1 cellular context compared by ENCODE assay signal in the genomic region with DNA sequence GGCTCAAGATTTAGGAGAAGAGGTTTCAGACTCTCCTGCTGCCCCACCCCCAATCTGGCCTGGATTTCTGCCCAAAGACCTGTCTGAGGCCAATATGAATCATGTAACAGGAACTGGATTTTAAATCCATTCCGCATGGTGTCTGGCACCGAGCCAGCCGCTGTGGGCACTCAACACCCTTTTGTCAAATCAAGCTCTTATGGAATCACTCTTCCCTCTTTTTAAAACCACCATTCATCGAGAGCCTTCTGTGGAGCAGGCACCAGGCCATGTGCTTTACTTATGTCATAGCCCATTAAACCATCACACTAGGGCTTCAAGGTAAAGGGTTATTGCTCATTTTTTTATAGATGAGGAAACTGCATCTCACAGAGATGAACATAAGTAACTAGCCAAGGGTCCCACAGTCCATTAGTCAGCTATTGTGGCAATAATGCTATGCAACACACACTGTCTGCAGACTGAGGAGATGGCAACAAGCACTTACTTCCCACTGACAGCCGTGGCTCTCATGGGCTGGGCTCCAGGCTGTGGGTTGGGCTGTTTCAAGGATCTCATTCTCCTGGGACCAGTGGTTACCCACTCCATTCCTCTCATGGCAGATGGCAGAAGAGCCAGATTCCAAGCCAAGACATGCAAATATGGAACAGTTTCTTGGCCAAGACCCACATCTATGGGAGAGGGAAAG.
TF ChIP-seq lines count a peak whose summit lies in the region.

No MANE protein-coding gene starts in this region.

TF ChIP-seq in GM23338, 12 proteins besides CTCF, POLR2A, EP300 and RAD21 (continued from another document):
- TF ChIP-seq, protein P1, sequence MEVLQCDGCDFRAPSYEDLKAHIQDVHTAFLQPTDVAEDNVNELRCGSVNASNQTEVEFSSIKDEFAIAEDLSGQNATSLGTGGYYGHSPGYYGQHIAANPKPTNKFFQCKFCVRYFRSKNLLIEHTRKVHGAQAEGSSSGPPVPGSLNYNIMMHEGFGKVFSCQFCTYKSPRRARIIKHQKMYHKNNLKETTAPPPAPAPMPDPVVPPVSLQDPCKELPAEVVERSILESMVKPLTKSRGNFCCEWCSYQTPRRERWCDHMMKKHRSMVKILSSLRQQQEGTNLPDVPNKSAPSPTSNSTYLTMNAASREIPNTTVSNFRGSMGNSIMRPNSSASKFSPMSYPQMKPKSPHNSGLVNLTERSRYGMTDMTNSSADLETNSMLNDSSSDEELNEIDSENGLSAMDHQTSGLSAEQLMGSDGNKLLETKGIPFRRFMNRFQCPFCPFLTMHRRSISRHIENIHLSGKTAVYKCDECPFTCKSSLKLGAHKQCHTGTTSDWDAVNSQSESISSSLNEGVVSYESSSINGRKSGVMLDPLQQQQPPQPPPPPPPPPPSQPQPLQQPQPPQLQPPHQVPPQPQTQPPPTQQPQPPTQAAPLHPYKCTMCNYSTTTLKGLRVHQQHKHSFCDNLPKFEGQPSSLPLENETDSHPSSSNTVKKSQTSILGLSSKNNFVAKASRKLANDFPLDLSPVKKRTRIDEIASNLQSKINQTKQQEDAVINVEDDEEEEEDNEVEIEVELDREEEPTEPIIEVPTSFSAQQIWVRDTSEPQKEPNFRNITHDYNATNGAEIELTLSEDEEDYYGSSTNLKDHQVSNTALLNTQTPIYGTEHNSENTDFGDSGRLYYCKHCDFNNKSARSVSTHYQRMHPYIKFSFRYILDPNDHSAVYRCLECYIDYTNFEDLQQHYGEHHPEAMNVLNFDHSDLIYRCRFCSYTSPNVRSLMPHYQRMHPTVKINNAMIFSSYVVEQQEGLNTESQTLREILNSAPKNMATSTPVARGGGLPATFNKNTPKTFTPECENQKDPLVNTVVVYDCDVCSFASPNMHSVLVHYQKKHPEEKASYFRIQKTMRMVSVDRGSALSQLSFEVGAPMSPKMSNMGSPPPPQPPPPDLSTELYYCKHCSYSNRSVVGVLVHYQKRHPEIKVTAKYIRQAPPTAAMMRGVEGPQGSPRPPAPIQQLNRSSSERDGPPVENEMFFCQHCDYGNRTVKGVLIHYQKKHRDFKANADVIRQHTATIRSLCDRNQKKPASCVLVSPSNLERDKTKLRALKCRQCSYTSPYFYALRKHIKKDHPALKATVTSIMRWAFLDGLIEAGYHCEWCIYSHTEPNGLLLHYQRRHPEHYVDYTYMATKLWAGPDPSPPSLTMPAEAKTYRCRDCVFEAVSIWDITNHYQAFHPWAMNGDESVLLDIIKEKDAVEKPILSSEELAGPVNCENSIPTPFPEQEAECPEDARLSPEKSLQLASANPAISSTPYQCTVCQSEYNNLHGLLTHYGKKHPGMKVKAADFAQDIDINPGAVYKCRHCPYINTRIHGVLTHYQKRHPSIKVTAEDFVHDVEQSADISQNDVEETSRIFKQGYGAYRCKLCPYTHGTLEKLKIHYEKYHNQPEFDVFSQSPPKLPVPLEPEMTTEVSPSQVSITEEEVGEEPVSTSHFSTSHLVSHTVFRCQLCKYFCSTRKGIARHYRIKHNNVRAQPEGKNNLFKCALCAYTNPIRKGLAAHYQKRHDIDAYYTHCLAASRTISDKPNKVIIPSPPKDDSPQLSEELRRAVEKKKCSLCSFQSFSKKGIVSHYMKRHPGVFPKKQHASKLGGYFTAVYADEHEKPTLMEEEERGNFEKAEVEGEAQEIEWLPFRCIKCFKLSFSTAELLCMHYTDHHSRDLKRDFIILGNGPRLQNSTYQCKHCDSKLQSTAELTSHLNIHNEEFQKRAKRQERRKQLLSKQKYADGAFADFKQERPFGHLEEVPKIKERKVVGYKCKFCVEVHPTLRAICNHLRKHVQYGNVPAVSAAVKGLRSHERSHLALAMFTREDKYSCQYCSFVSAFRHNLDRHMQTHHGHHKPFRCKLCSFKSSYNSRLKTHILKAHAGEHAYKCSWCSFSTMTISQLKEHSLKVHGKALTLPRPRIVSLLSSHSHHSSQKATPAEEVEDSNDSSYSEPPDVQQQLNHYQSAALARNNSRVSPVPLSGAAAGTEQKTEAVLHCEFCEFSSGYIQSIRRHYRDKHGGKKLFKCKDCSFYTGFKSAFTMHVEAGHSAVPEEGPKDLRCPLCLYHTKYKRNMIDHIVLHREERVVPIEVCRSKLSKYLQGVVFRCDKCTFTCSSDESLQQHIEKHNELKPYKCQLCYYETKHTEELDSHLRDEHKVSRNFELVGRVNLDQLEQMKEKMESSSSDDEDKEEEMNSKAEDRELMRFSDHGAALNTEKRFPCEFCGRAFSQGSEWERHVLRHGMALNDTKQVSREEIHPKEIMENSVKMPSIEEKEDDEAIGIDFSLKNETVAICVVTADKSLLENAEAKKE (CRISPR knock-in tag; IDR thresholded peaks at IDR 0.05): no peak
- TF ChIP-seq STAT1 (IDR thresholded peaks at IDR 0.05; ENCODE audit: unreplicated experiment) (no peak), NANOG (IDR thresholded peaks at IDR 0.05; ENCODE audit: borderline replicate concordance) (no peak), CREB1 (CRISPR knock-in tag; IDR thresholded peaks at IDR 0.05; ENCODE audit: low read depth) (no peak), ZNF114 (CRISPR knock-in tag; IDR thresholded peaks at IDR 0.05) (no peak), POLR2AphosphoS5 (IDR thresholded peaks at IDR 0.05; ENCODE audit: low read depth) (no peak)
- TF ChIP-seq, protein P2, sequence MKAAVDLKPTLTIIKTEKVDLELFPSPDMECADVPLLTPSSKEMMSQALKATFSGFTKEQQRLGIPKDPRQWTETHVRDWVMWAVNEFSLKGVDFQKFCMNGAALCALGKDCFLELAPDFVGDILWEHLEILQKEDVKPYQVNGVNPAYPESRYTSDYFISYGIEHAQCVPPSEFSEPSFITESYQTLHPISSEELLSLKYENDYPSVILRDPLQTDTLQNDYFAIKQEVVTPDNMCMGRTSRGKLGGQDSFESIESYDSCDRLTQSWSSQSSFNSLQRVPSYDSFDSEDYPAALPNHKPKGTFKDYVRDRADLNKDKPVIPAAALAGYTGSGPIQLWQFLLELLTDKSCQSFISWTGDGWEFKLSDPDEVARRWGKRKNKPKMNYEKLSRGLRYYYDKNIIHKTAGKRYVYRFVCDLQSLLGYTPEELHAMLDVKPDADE (IDR thresholded peaks at IDR 0.05): no peak
- TF ChIP-seq, protein P3, sequence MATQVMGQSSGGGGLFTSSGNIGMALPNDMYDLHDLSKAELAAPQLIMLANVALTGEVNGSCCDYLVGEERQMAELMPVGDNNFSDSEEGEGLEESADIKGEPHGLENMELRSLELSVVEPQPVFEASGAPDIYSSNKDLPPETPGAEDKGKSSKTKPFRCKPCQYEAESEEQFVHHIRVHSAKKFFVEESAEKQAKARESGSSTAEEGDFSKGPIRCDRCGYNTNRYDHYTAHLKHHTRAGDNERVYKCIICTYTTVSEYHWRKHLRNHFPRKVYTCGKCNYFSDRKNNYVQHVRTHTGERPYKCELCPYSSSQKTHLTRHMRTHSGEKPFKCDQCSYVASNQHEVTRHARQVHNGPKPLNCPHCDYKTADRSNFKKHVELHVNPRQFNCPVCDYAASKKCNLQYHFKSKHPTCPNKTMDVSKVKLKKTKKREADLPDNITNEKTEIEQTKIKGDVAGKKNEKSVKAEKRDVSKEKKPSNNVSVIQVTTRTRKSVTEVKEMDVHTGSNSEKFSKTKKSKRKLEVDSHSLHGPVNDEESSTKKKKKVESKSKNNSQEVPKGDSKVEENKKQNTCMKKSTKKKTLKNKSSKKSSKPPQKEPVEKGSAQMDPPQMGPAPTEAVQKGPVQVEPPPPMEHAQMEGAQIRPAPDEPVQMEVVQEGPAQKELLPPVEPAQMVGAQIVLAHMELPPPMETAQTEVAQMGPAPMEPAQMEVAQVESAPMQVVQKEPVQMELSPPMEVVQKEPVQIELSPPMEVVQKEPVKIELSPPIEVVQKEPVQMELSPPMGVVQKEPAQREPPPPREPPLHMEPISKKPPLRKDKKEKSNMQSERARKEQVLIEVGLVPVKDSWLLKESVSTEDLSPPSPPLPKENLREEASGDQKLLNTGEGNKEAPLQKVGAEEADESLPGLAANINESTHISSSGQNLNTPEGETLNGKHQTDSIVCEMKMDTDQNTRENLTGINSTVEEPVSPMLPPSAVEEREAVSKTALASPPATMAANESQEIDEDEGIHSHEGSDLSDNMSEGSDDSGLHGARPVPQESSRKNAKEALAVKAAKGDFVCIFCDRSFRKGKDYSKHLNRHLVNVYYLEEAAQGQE (IDR thresholded peaks at IDR 0.05; ENCODE audit: unreplicated experiment): no peak
